ENCODE assay signal across 1 cellular context in genomic region chr22:19174106-19175025, GRCh38.
TF ChIP-seq lines count a peak whose summit lies in the region.

No MANE protein-coding gene starts in this region.

TF ChIP-seq in WTC11, 78 proteins besides CTCF, POLR2A, EP300 and RAD21 (continued from another document):
- TF ChIP-seq ZMAT4 (CRISPR knock-in tag; IDR thresholded peaks at IDR 0.05) (no peak), CREM (CRISPR knock-in tag; IDR thresholded peaks at IDR 0.05) (no peak), JUN (CRISPR knock-in tag; IDR thresholded peaks at IDR 0.05) (no peak), STAT6 (CRISPR knock-in tag; conservative IDR thresholded peaks at IDR 0.05; ENCODE audit: low read depth) (no peak), TEAD4 (CRISPR knock-in tag; IDR thresholded peaks at IDR 0.05) (peak; percentile 75; the same call in 1 of the 2 replicates), ETV6 (CRISPR knock-in tag; IDR thresholded peaks at IDR 0.05) (no peak), ZNF317 (CRISPR knock-in tag; IDR thresholded peaks at IDR 0.05; ENCODE audit: borderline replicate concordance, low read depth) (no peak), USF1 (CRISPR knock-in tag; IDR thresholded peaks at IDR 0.05) (no peak), RORB (CRISPR knock-in tag; IDR thresholded peaks at IDR 0.05) (no peak), SMAD4 (CRISPR knock-in tag; IDR thresholded peaks at IDR 0.05) (no peak), ERG (CRISPR knock-in tag; IDR thresholded peaks at IDR 0.05) (0 out of 2 replicates have a peak, but pooled peaks have one; percentile 76)
